ENCODE assay signal across 8 cellular contexts in genomic region chr10:72248477-72249151, GRCh38.
A peak's percentile ranks its signal among the peaks of the same experiment; 100 is the strongest.
DNase-seq lines count a peak whose midpoint lies in the region; ATAC-seq, FAIRE-seq and TF ChIP-seq lines count a peak whose summit lies in the region.

No MANE protein-coding gene starts in this region.

- H3K9me3 ChIP-seq in OCI-LY3 (ENCODE audit: insufficient read depth, low read length) = no peaks in the 10 kb centered on the region

- H3K27me3 ChIP-seq in OCI-LY3 (ENCODE audit: low read depth, low read length) = no peaks in the 10 kb centered on the region

- H3K4me3 ChIP-seq in OCI-LY3 (ENCODE audit: low read length) = peak overlapping the region; percentile 71

- no peaks in the 10 kb centered on the region for H3K79me2 ChIP-seq in OCI-LY3 (ENCODE audit: low read length)

- ATAC-seq in GM18907 (IDR thresholded peaks at IDR 0.05; ENCODE audit: unreplicated experiment) (peak; percentile 84), HG02938 (IDR thresholded peaks at IDR 0.05; ENCODE audit: unreplicated experiment) (peak; percentile 77)

- H4K20me1 ChIP-seq in OCI-LY3 (ENCODE audit: insufficient read depth, low read length) = no peaks in the 10 kb centered on the region

- DNase-seq in activated naive CD4-positive, alpha-beta T cell treated with Interleukin-2 at 50 U/mL for 16 hours = peak; percentile 69
- DNase-seq in globus pallidus (ENCODE audit: low spot score) = peak; percentile 84
- DNase-seq in pons (ENCODE audit: low spot score) = peak; percentile 92
- peak; percentile 49 for DNase-seq in urothelium cell line (ENCODE audit: low spot score)
- DNase-seq in middle frontal gyrus (ENCODE audit: extremely low spot score, low spot score) = no peak

- peak overlapping the region; percentile 77 for H2AFZ ChIP-seq in OCI-LY3 (ENCODE audit: low read depth, low read length)

- no peak for FAIRE-seq in urothelium cell line (lab: Jason Lieb, UNC)

- peaks cover 32% of the 10 kb centered on the region for H3K4me1 ChIP-seq in OCI-LY3 (ENCODE audit: low read length)

- H3K9ac ChIP-seq in OCI-LY3 (ENCODE audit: low read length) = peak overlapping the region; percentile 61

- H3K27ac ChIP-seq in OCI-LY3 (ENCODE audit: low read length) = peak overlapping the region; percentile 87

- peak overlapping the region; percentile 90 for H3K4me2 ChIP-seq in OCI-LY3 (ENCODE audit: low read length)

- no peak for TF ChIP-seq CTCF in OCI-LY3 (IDR thresholded peaks at IDR 0.05; ENCODE audit: low read depth, low read length)

- H3K36me3 ChIP-seq in OCI-LY3 (replicated peaks; ENCODE audit: low read depth, low read length) = no peaks in the 10 kb centered on the region
